In the genomic region with DNA sequence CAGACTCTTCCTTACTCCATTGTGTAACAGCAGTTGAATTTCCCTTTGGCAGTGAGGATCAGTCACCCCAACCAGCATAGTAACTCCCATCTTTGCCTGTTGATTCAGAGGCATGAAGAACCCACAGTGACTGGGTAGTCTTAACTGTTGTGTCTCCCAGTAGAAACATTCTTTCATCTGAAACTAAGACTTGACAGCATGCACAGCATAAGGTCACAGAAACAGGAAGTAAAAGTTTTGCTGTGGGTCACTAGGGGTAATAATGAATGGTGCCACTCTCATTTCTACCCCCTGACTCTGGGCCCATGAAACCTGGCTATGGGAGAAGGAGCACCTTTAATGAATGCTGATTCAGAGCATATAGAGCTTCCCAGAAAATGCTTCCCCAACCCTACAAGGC, we compare ENCODE assay signal across 10 cellular contexts.
DNase-seq lines count a peak whose midpoint lies in the region; ATAC-seq, FAIRE-seq and TF ChIP-seq lines count a peak whose summit lies in the region.
"Had no signal": no experiment of that assay in that cellular context is flagged by ENCODE, and none has a peak within 500 bp of the region (broad histone marks: within the 10 kb centered on the region; RNA-seq: fewer than 3 reads in every experiment).

No MANE protein-coding gene starts in this region.

- TF ChIP-seq POLR2A in H54 (IDR thresholded peaks at IDR 0.05; ENCODE audit: low read depth, low read length) = no peak

- ATAC-seq in GM18511 (IDR thresholded peaks at IDR 0.05; ENCODE audit: unreplicated experiment) = peak; percentile 69
- peak; percentile 49 for ATAC-seq in GM21360 (IDR thresholded peaks at IDR 0.05; ENCODE audit: unreplicated experiment)
- peak; percentile 69 for ATAC-seq in HG02938 (IDR thresholded peaks at IDR 0.05; ENCODE audit: unreplicated experiment)
- peak; percentile 48 for ATAC-seq in HG03565 (IDR thresholded peaks at IDR 0.05; ENCODE audit: unreplicated experiment)

- DNase-seq in H54 (ENCODE audit: insufficient read length, low spot score) (no peak), T-helper 1 cell (no peak), NCI-H2029 (lab: John Stamatoyannopoulos, UW) (no peak)
- DNase-seq in stimulated activated CD4-positive, alpha-beta T cell treated with anti-CD3 and anti-CD28 coated beads, Interleukin-4, amount 100 ng/mL, for 4 hours = no peak
- DNase-seq: NCI-H510A treated with DMSO at 0.1 percent for 48 hours had no signal

- no peak for FAIRE-seq in H54 (lab: Jason Lieb, UNC)
- FAIRE-seq: G401.6 had no signal
